9 cellular contexts compared by ENCODE assay signal in the genomic region with DNA sequence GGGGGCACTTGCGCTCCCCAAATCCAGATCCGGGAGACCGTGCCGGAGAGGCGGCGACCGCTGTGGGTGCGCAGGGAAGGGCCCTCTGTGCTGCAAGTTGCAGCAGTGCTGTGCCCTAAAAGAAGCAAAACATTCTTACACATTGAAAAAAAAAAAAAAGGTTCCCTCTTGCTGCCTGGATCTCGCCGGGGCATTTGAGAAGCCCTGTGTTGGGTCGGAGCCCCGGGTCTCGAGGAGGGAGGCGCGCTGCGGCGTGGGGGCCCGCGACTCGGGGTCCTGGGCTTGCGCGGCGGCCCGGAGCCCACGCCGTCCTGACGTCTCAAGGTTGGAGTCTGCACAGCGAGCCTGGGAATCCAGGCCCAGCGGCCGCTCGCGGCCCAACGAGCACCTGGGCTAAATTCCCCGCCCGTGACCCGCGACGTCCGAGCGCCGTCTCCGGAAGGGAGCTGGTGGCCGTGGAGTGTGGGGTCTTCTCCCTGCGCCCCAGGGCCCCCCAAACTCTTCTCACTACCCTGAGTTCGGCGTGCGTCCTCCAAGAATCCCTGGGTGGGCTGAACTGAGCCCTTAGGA. TPM values are rescaled to one million over a fixed set of nuclear protein-coding genes. Genes with fewer than 3 reads are reported as not detected.
DNase-seq lines count a peak whose midpoint lies in the region; ATAC-seq lines count a peak whose summit lies in the region.
"Had no signal": no experiment of that assay in that cellular context is flagged by ENCODE, and none has a peak within 500 bp of the region (broad histone marks: within the 10 kb centered on the region; RNA-seq: fewer than 3 reads in every experiment).

No MANE protein-coding gene starts in this region.

- no peaks in the 10 kb centered on the region for H3K36me3 ChIP-seq in iPS DF 6.9 (ENCODE audit: control insufficient read depth, insufficient read depth, low read length)

- H3K27me3 ChIP-seq in iPS DF 6.9 (ENCODE audit: control insufficient read depth, insufficient read depth, low read length) = no peaks in the 10 kb centered on the region

- ATAC-seq in activated naive CD8-positive, alpha-beta T cell treated with anti-CD3 and anti-CD28 coated beads, Interleukin-2, amount 10 ng/mL, durations not matched to agents 7 days and 5 days (ENCODE audit: low read depth) = no peak

- WGBS in iPS DF 6.9 (ENCODE audit: insufficient coverage, insufficient read length) = no CpG with 5 or more reads among the region's 47 CpGs

- H3K4me1 ChIP-seq in iPS DF 6.9 (ENCODE audit: control insufficient read depth, insufficient read depth, low read length) = no peaks in the 10 kb centered on the region

- H3K36me3 Mint-ChIP-seq in activated naive CD8-positive, alpha-beta T cell treated with anti-CD3 and anti-CD28 coated beads, Interleukin-2, amount 10 ng/mL, durations not matched to agents 7 days and 5 days = no peaks in the 10 kb centered on the region
- H3K36me3 Mint-ChIP-seq: CD4-positive, CD25-positive, alpha-beta regulatory T cell had no signal

- H3K9me3 ChIP-seq in iPS DF 6.9 (ENCODE audit: control insufficient read depth, insufficient read depth, low read length) = no peaks in the 10 kb centered on the region

- H3K27ac ChIP-seq in iPS DF 6.9 (ENCODE audit: low read length) = no peak overlapping the region
- peak overlapping the region; percentile 34 to 98 (median 94) for H3K27ac ChIP-seq in skin epidermis

- H3K9me3 Mint-ChIP-seq in activated naive CD8-positive, alpha-beta T cell treated with anti-CD3 and anti-CD28 coated beads, Interleukin-2, amount 10 ng/mL, durations not matched to agents 7 days and 5 days = no peaks in the 10 kb centered on the region

- POLR2A ChIA-PET in activated naive CD8-positive, alpha-beta T cell treated with anti-CD3 and anti-CD28 coated beads, Interleukin-2, amount 10 ng/mL, durations not matched to agents 7 days and 5 days (lab: Charles Lee) = no interaction called here

- peak; percentile 31 for DNase-seq in NCI-H2227 (lab: John Stamatoyannopoulos, UW; ENCODE audit: unreplicated experiment)
- DNase-seq in NCI-H2227 treated with DMSO at 0.1 percent for 48 hours (lab: John Stamatoyannopoulos, UW) = no peak
- DNase-seq in activated naive CD8-positive, alpha-beta T cell treated with anti-CD3 and anti-CD28 coated beads, Interleukin-2, amount 10 ng/mL, durations not matched to agents 7 days and 5 days = peak; percentile 43
- no peak for DNase-seq in iPS DF 6.9 (ENCODE audit: low read depth, low spot score)
- no peak for DNase-seq in NCI-H345 treated with DMSO at 0.1 percent for 48 hours (lab: John Stamatoyannopoulos, UW; ENCODE audit: unreplicated experiment)
- DNase-seq in activated effector memory CD4-positive, alpha-beta T cell treated with anti-CD3 and anti-CD28 coated beads, Interleukin-2, amount 50 U/mL, for 16 hours = no peak
- no peak for DNase-seq in kidney tubule cell (ENCODE audit: low spot score)
- DNase-seq: CD4-positive, CD25-positive, alpha-beta regulatory T cell had no signal

- H3K27me3 Mint-ChIP-seq in activated naive CD8-positive, alpha-beta T cell treated with anti-CD3 and anti-CD28 coated beads, Interleukin-2, amount 10 ng/mL, durations not matched to agents 7 days and 5 days = peaks cover 38% of the 10 kb centered on the region

- no peak overlapping the region for H3K27ac Mint-ChIP-seq in activated naive CD8-positive, alpha-beta T cell treated with anti-CD3 and anti-CD28 coated beads, Interleukin-2, amount 10 ng/mL, durations not matched to agents 7 days and 5 days

- H3K4me1 Mint-ChIP-seq in activated naive CD8-positive, alpha-beta T cell treated with anti-CD3 and anti-CD28 coated beads, Interleukin-2, amount 10 ng/mL, durations not matched to agents 7 days and 5 days = peaks cover 5% of the 10 kb centered on the region

- H3K4me3 Mint-ChIP-seq in activated naive CD8-positive, alpha-beta T cell treated with anti-CD3 and anti-CD28 coated beads, Interleukin-2, amount 10 ng/mL, durations not matched to agents 7 days and 5 days = peak overlapping the region; percentile 19

- H3K4me3 ChIP-seq in iPS DF 6.9 (ENCODE audit: low read length) (peak overlapping the region; percentile 60), skin epidermis (peak overlapping the region; percentile 73 to 90 (median 76))

RNA-seq across cellular contexts. Expression of gene CTBP2, which starts 1.3 kb away (rescaled TPM):
- 1 to 10 TPM in 1 of 2 experiments, under 1 TPM in 1; 0.94 to 1.6 TPM for total RNA-seq in activated naive CD8-positive, alpha-beta T cell treated with anti-CD3 and anti-CD28 coated beads, Interleukin-2, amount 10 ng/mL, durations not matched to agents 7 days and 5 days

Comparison
In these comparisons a context has a peak if more than half of its experiments do, and no peak if none do; other contexts are left out.
1. DNase-seq: peak in NCI-H2227 (single experiment) and activated naive CD8-positive, alpha-beta T cell treated with anti-CD3 and anti-CD28 coated beads, Interleukin-2, amount 10 ng/mL, durations not matched to agents 7 days and 5 days (single experiment); none in NCI-H2227 treated with DMSO at 0.1 percent for 48 hours (single experiment), iPS DF 6.9 (single experiment), NCI-H345 treated with DMSO at 0.1 percent for 48 hours (single experiment), activated effector memory CD4-positive, alpha-beta T cell treated with anti-CD3 and anti-CD28 coated beads, Interleukin-2, amount 50 U/mL, for 16 hours (single experiment) and kidney tubule cell (single experiment).